ENCODE assay signal across 19 cellular contexts in genomic region chr14:61298834-61299233, GRCh38. TPM values are rescaled to one million over a fixed set of nuclear protein-coding genes. Genes with fewer than 3 reads are reported as not detected.
DNase-seq lines count a peak whose midpoint lies in the region; ATAC-seq lines count a peak whose summit lies in the region.
"Had no signal": no experiment of that assay in that cellular context is flagged by ENCODE, and none has a peak within 500 bp of the region (broad histone marks: within the 10 kb centered on the region; RNA-seq: fewer than 3 reads in every experiment).

No MANE protein-coding gene starts in this region.

- CTCF ChIA-PET in CD8-positive, alpha-beta memory T cell (lab: Charles Lee), result interaction anchor here (1.5 kb wide), 1 partner anchor 157 kb away, joined by 4 read pairs; no protein-coding TSS in a partner anchor

- H3K4me3 Mint-ChIP-seq in CD4-positive, CD25-positive, alpha-beta regulatory T cell, result no peak overlapping the region
- peak overlapping the region in 1 of 7 donors; percentile 30 for H3K4me3 Mint-ChIP-seq in CD8-positive, alpha-beta memory T cell
- no peak overlapping the region for H3K4me3 Mint-ChIP-seq in T-helper 17 cell
- H3K4me3 Mint-ChIP-seq in effector memory CD8-positive, alpha-beta T cell, result no peak overlapping the region

- no peaks in the 10 kb centered on the region for H3K9me3 ChIP-seq in CD4-positive, CD25-positive, alpha-beta regulatory T cell (ENCODE audit: control insufficient read depth in 2 of 2, low read length in 2 of 2)
- H3K9me3 ChIP-seq in CD8-positive, alpha-beta memory T cell (ENCODE audit: low read length), result no peaks in the 10 kb centered on the region
- no peaks in the 10 kb centered on the region for H3K9me3 ChIP-seq in T-helper 17 cell (ENCODE audit: control insufficient read depth, low read length, poor library complexity, severe bottlenecking)
- H3K9me3 ChIP-seq: HAP-1 had no signal

- H3K27ac ChIP-seq in CD4-positive, CD25-positive, alpha-beta regulatory T cell (ENCODE audit: insufficient read depth, low read length, poor library complexity, severe bottlenecking), result no peak overlapping the region
- no peak overlapping the region for H3K27ac ChIP-seq in CD8-positive, alpha-beta memory T cell (ENCODE audit: low read depth, low read length)
- H3K27ac ChIP-seq: C4-2B had no signal

- peaks cover 17% of the 10 kb centered on the region for H3K36me3 Mint-ChIP-seq in CD4-positive, CD25-positive, alpha-beta regulatory T cell
- peaks cover 0 to 21% (median 15%) of the 10 kb centered on the region in 3 donors for H3K36me3 Mint-ChIP-seq in CD8-positive, alpha-beta memory T cell
- H3K36me3 Mint-ChIP-seq in T-helper 17 cell (ENCODE audit: low read depth), result peaks cover 3% of the 10 kb centered on the region
- no peaks in the 10 kb centered on the region for H3K36me3 Mint-ChIP-seq in effector memory CD8-positive, alpha-beta T cell (ENCODE audit: insufficient read depth)

- H3K9me3 Mint-ChIP-seq in CD4-positive, CD25-positive, alpha-beta regulatory T cell, result no peaks in the 10 kb centered on the region
- peaks cover 0 to 4% (median 2%) of the 10 kb centered on the region in 5 donors for H3K9me3 Mint-ChIP-seq in CD8-positive, alpha-beta memory T cell
- no peaks in the 10 kb centered on the region for H3K9me3 Mint-ChIP-seq in effector memory CD8-positive, alpha-beta T cell

- ATAC-seq in CD4-positive, CD25-positive, alpha-beta regulatory T cell (ENCODE audit: low read depth in 2 of 2), result no peak
- ATAC-seq in T-helper 17 cell, result no peak
- ATAC-seq in effector memory CD8-positive, alpha-beta T cell (replicated peaks), result no peak

- no peaks in the 10 kb centered on the region for H3K36me3 ChIP-seq in CD4-positive, CD25-positive, alpha-beta regulatory T cell (ENCODE audit: control insufficient read depth, insufficient read depth, low read length)
- no peaks in the 10 kb centered on the region for H3K36me3 ChIP-seq in CD8-positive, alpha-beta memory T cell (ENCODE audit: insufficient read depth, low read length)
- H3K36me3 ChIP-seq: HAP-1 had no signal

- intact Hi-C loops in head of caudate nucleus (cut with DNase I), result no loop called here

- no peaks in the 10 kb centered on the region for H3K27me3 ChIP-seq in CD4-positive, CD25-positive, alpha-beta regulatory T cell (ENCODE audit: control insufficient read depth, insufficient read depth, low read length)
- H3K27me3 ChIP-seq in CD8-positive, alpha-beta memory T cell (ENCODE audit: insufficient read depth, low read length, poor library complexity, severe bottlenecking), result no peaks in the 10 kb centered on the region

- no peak overlapping the region for H3K4me3 ChIP-seq in CD4-positive, CD25-positive, alpha-beta regulatory T cell (ENCODE audit: low read depth, low read length)
- no peak overlapping the region for H3K4me3 ChIP-seq in CD8-positive, alpha-beta memory T cell (ENCODE audit: low read length)
- H3K4me3 ChIP-seq: HAP-1 had no signal

- no peaks in the 10 kb centered on the region for H3K27me3 Mint-ChIP-seq in CD4-positive, CD25-positive, alpha-beta regulatory T cell
- peaks cover 0 to 2% of the 10 kb centered on the region in 2 donors for H3K27me3 Mint-ChIP-seq in CD8-positive, alpha-beta memory T cell
- no peaks in the 10 kb centered on the region for H3K27me3 Mint-ChIP-seq in T-helper 17 cell
- no peaks in the 10 kb centered on the region for H3K27me3 Mint-ChIP-seq in effector memory CD8-positive, alpha-beta T cell

- H3K4me1 Mint-ChIP-seq in CD4-positive, CD25-positive, alpha-beta regulatory T cell, result peaks cover 5 to 44% (median 30%) of the 10 kb centered on the region in 4 donors
- H3K4me1 Mint-ChIP-seq in CD8-positive, alpha-beta memory T cell, result peaks cover 42 to 53% (median 49%) of the 10 kb centered on the region in 3 donors
- H3K4me1 Mint-ChIP-seq in T-helper 17 cell, result peaks cover 22% of the 10 kb centered on the region
- peaks cover 11 to 30% of the 10 kb centered on the region in 2 donors for H3K4me1 Mint-ChIP-seq in effector memory CD8-positive, alpha-beta T cell (ENCODE audit: low read depth in 2 of 2)

- peaks cover 7% of the 10 kb centered on the region for H3K4me1 ChIP-seq in CD4-positive, CD25-positive, alpha-beta regulatory T cell (ENCODE audit: control insufficient read depth, insufficient read depth, low read length, poor library complexity, severe bottlenecking)
- H3K4me1 ChIP-seq in CD8-positive, alpha-beta memory T cell (ENCODE audit: insufficient read depth, low read length), result peaks cover 29% of the 10 kb centered on the region
- H3K4me1 ChIP-seq: HAP-1 had no signal

- POLR2A ChIA-PET in CD8-positive, alpha-beta memory T cell (lab: Charles Lee), result interaction anchor here (0.7 kb wide), 1 partner anchor 23 kb away, joined by 3 read pairs; the partner anchor contains the start of gene PRKCH

- DNase-seq in CD4-positive, CD25-positive, alpha-beta regulatory T cell, result no peak
- peak in 1 of 5 donors; percentile 42 for DNase-seq in CD8-positive, alpha-beta memory T cell
- DNase-seq in T-helper 17 cell, result no peak
- no peak for DNase-seq in effector memory CD8-positive, alpha-beta T cell
- DNase-seq in ureter (ENCODE audit: low spot score), result no peak
- no peak for DNase-seq in head of caudate nucleus
- DNase-seq in SW480 (ENCODE audit: low spot score), result no peak
- DNase-seq in NCI-H345 treated with DMSO at 0.1 percent for 48 hours (lab: John Stamatoyannopoulos, UW; ENCODE audit: unreplicated experiment), result no peak
- DNase-seq: Calu3, KG1, NCI-H1048, NCI-H146, NCI-H2081, NCI-H510A, NCI-H82 had no signal

- H3K27ac Mint-ChIP-seq in CD4-positive, CD25-positive, alpha-beta regulatory T cell, result peak overlapping the region in 2 of 3 donors; percentile 23 to 85
- H3K27ac Mint-ChIP-seq in CD8-positive, alpha-beta memory T cell, result peak overlapping the region in 7 of 8 donors; percentile 43 to 74 (median 55)
- peak overlapping the region; percentile 37 for H3K27ac Mint-ChIP-seq in T-helper 17 cell
- H3K27ac Mint-ChIP-seq in effector memory CD8-positive, alpha-beta T cell, result peak overlapping the region; percentile 36 to 58

RNA-seq across cellular contexts. Expression of gene TMEM30B, which starts 17.7 kb away (rescaled TPM):
- total RNA-seq in CD4-positive, CD25-positive, alpha-beta regulatory T cell, result 2.1 TPM
- polyA plus RNA-seq in CD4-positive, CD25-positive, alpha-beta regulatory T cell, result 1 to 10 TPM; 2.1 to 4.8 (median 3.5) TPM
- total RNA-seq in CD8-positive, alpha-beta memory T cell, result 1 to 10 TPM; 1.7 to 1.9 TPM
- polyA plus RNA-seq in CD8-positive, alpha-beta memory T cell, result 6.5 TPM
- 1 to 10 TPM; 3.5 to 4.1 TPM for total RNA-seq in T-helper 17 cell
- 34.0 TPM for total RNA-seq in ureter
- total RNA-seq: G401, SK-MEL-5 had no signal

RNA-seq across cellular contexts. Expression of gene PRKCH, which starts 22.5 kb away (rescaled TPM):
- total RNA-seq in CD4-positive, CD25-positive, alpha-beta regulatory T cell, result 457 TPM
- 100 to 1,000 TPM; 194 to 221 (median 199) TPM for polyA plus RNA-seq in CD4-positive, CD25-positive, alpha-beta regulatory T cell
- total RNA-seq in CD8-positive, alpha-beta memory T cell, result 100 to 1,000 TPM; 165 to 166 TPM
- polyA plus RNA-seq in CD8-positive, alpha-beta memory T cell, result 369 TPM
- total RNA-seq in T-helper 17 cell (100 to 1,000 TPM; 328 to 342 TPM), ureter (90.2 TPM)
- total RNA-seq: G401 had no signal
